Comparison of ENCODE assay signal across 8 cellular contexts in the genomic region with DNA sequence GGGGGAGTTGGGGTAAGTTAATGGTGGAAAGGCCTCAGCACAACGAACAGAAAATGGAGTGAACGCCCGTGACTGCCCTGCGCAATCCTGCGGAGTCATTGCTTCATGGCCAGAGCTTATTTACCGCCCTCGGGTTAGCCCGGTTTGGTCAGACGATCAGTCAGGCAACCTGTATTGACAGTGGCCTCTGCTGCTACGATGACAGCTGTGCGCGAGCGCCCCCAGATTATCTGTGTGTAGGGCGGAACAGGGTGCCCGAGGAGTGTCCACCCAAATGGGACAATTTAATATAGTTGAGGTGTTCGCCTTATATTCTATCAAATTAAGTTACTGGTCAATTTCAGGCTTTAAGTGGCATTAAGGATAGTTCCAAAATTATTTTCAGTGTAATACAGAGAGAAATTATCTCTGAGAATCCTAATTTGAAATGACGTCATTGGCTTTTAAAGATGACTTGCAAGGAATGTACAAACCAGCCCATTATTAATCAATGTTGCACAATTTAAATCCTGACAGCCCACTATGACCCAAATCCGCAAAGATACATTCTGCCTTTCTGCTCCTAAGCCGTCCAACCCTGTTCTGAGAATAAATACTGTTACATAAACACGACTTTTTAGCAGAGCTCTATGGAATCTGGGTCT. TPM values are rescaled to one million over a fixed set of nuclear protein-coding genes. Genes with fewer than 3 reads are reported as not detected.
DNase-seq lines count a peak whose midpoint lies in the region; ATAC-seq, FAIRE-seq and TF ChIP-seq lines count a peak whose summit lies in the region.

No MANE protein-coding gene starts in this region.

- H3K4me2 ChIP-seq in trophoblast cell (ENCODE audit: low read length): peak overlapping the region; percentile 98

- no peak overlapping the region for H2BK120ac ChIP-seq in trophoblast cell (ENCODE audit: insufficient read depth, low read length, poor library complexity)

- H2BK5ac ChIP-seq in trophoblast cell (ENCODE audit: low read depth, low read length, poor library complexity): peak overlapping the region; percentile 44

- peak; percentile 46 for ATAC-seq in HG03432 (IDR thresholded peaks at IDR 0.05; ENCODE audit: unreplicated experiment)
- ATAC-seq in activated naive CD4-positive, alpha-beta T cell treated with anti-CD3 and anti-CD28 coated beads, Interleukin-2, amount 50 U/mL, for 72 hours: peak; percentile 25 to 54

- no peak overlapping the region for H2BK12ac ChIP-seq in trophoblast cell (ENCODE audit: low read length)

- H3K27ac Mint-ChIP-seq in activated naive CD4-positive, alpha-beta T cell treated with anti-CD3 and anti-CD28 coated beads, Interleukin-2, amount 50 U/mL, for 72 hours: peak overlapping the region; percentile 99 to 100

- POLR2A ChIA-PET in RWPE1 (lab: Yijun Ruan, JAX; ENCODE audit: low non-redundant PET): no interaction called here

- intact Hi-C loops in cardiac septum (cut with DNase I): loop anchor here (2.0 to 10.0 kb wide), 4 partner anchors 56 to 264 kb away; a partner anchor contains a TSS

- peak overlapping the region; percentile 48 for H4K91ac ChIP-seq in trophoblast cell (ENCODE audit: low read depth, low read length)

- peak overlapping the region; percentile 99 for H4K8ac ChIP-seq in trophoblast cell (ENCODE audit: low read depth, low read length)

- peak; percentile 34 for DNase-seq in GM19239 (ENCODE audit: insufficient read length, low spot score)
- peak; percentile 69 for DNase-seq in RWPE1 (ENCODE audit: low spot score)
- peak; percentile 54 to 72 for DNase-seq in activated naive CD4-positive, alpha-beta T cell treated with anti-CD3 and anti-CD28 coated beads, Interleukin-2, amount 50 U/mL, for 72 hours (ENCODE audit: low spot score in 2 of 2)
- DNase-seq in cardiac septum (ENCODE audit: low spot score): peak; percentile 87
- peak; percentile 77 to 87 for DNase-seq in trophoblast cell
- DNase-seq in ureter (ENCODE audit: low spot score): peak; percentile 81

- peaks cover 16% of the 10 kb centered on the region for H3K79me1 ChIP-seq in trophoblast cell (ENCODE audit: low read length)

- H4K12ac ChIP-seq in trophoblast cell (ENCODE audit: low read depth, low read length): peak overlapping the region; percentile 1

- no peak overlapping the region for H3K4ac ChIP-seq in trophoblast cell (ENCODE audit: low read depth, low read length)

- peak overlapping the region; percentile 96 for H3K4me3 ChIP-seq in trophoblast cell (ENCODE audit: low read depth, low read length)

- H3K9me3 ChIP-seq in trophoblast cell (ENCODE audit: insufficient read depth, low read depth, low read length): no peaks in the 10 kb centered on the region

- H2AK5ac ChIP-seq in trophoblast cell (ENCODE audit: low read length): no peak overlapping the region

- H2AFZ ChIP-seq in trophoblast cell (ENCODE audit: insufficient read depth, low read length, poor library complexity): peak overlapping the region; percentile 62

- no peaks in the 10 kb centered on the region for H3K36me3 ChIP-seq in trophoblast cell (ENCODE audit: control insufficient read depth in 1 of 2, insufficient read depth in 2 of 2, low read length in 2 of 2)

- H3K4me1 ChIP-seq in trophoblast cell (ENCODE audit: control insufficient read depth in 1 of 2, insufficient read depth in 2 of 2, low read length in 2 of 2): no peaks in the 10 kb centered on the region

- no peaks in the 10 kb centered on the region for H3K27me3 ChIP-seq in trophoblast cell (ENCODE audit: insufficient read depth, low read length)

- H3K14ac ChIP-seq in trophoblast cell (ENCODE audit: low read length): peak overlapping the region; percentile 10

- H3K36me3 Mint-ChIP-seq in activated naive CD4-positive, alpha-beta T cell treated with anti-CD3 and anti-CD28 coated beads, Interleukin-2, amount 50 U/mL, for 72 hours: peaks cover 23 to 26% of the 10 kb centered on the region in 2 donors

- CTCF ChIA-PET in RWPE1 (lab: Yijun Ruan, JAX): interaction anchor here (0.5 to 1.2 kb wide), 9 partner anchors 13 to 114 kb away, joined by 3 to 6 read pairs (median 4); no protein-coding TSS in a partner anchor

- no peaks in the 10 kb centered on the region for H3K9me3 Mint-ChIP-seq in activated naive CD4-positive, alpha-beta T cell treated with anti-CD3 and anti-CD28 coated beads, Interleukin-2, amount 50 U/mL, for 72 hours

- peak overlapping the region; percentile 92 for H3K9ac ChIP-seq in trophoblast cell (ENCODE audit: low read length)

- peaks cover 12% of the 10 kb centered on the region for H3K79me2 ChIP-seq in trophoblast cell (ENCODE audit: control insufficient read depth, insufficient read depth, low read length, poor library complexity)

- H3K27ac ChIP-seq in C4-2B (peak overlapping the region; percentile 94), RWPE1 (peak overlapping the region; percentile 97), trophoblast cell (ENCODE audit: low read depth, low read length) (peak overlapping the region; percentile 98)

- FAIRE-seq in GM19239 (lab: Jason Lieb, UNC): no peak

- no peak overlapping the region for H3K23ac ChIP-seq in trophoblast cell (ENCODE audit: low read length)

- peak overlapping the region; percentile 12 for H3K18ac ChIP-seq in trophoblast cell (ENCODE audit: low read length)

- no CpG with 5 or more reads among the region's 20 CpGs for WGBS in trophoblast cell (ENCODE audit: extremely low coverage, insufficient coverage, insufficient read length)

- TF ChIP-seq CTCF in C4-2B (conservative IDR thresholded peaks at IDR 0.05) (peak; percentile 49), RWPE1 (conservative IDR thresholded peaks at IDR 0.05; ENCODE audit: low read depth) (peak; percentile 53)

RNA-seq across cellular contexts. Expression of a gene that starts 0.9 kb away (rescaled TPM):
- 100 to 1,000 TPM in 1 of 2 donors, 10 to 100 TPM in 1; 96.8 to 118 TPM for total RNA-seq in activated naive CD4-positive, alpha-beta T cell treated with anti-CD3 and anti-CD28 coated beads, Interleukin-2, amount 50 U/mL, for 72 hours
- 107 TPM for total RNA-seq in cardiac septum
- 110 TPM in 2 replicates for polyA plus RNA-seq in trophoblast cell (2013)
- total RNA-seq in ureter: 123 TPM

Comparison
In these comparisons a context has a peak if more than half of its experiments do, and no peak if none do; other contexts are left out.
1. Peak in every context shown above with its lines: DNase-seq, ATAC-seq, H3K4me3 ChIP-seq and H3K27ac ChIP-seq.
2. DNase-seq: peak in every context shown above with its lines; median percentile 87 in cardiac septum; 82 in trophoblast cell; 81 in ureter; 69 in RWPE1; 63 in activated naive CD4-positive, alpha-beta T cell treated with anti-CD3 and anti-CD28 coated beads, Interleukin-2, amount 50 U/mL, for 72 hours; 34 in GM19239.